In genomic region chr1:201171063-201172036, GRCh38 we compare ENCODE assay signal across 8 cellular contexts. TPM values are rescaled to one million over a fixed set of nuclear protein-coding genes. Genes with fewer than 3 reads are reported as not detected.
DNase-seq lines count a peak whose midpoint lies in the region; ATAC-seq and TF ChIP-seq lines count a peak whose summit lies in the region.

No MANE protein-coding gene starts in this region.

- peak overlapping the region; percentile 57 to 59 for H3K4me3 ChIP-seq in uterus

- TF ChIP-seq POLR2A in uterus (IDR thresholded peaks at IDR 0.05), result no peak

- DNase-seq in AG20443 (ENCODE audit: low spot score), result peak; percentile 57
- DNase-seq in NCI-H82 (lab: John Stamatoyannopoulos, UW), result peak; percentile 95
- DNase-seq in activated T-helper 1 cell treated with Interleukin-2 at 50 U/mL for 16 hours (ENCODE audit: low read depth), result peak; percentile 10
- peak in 1 of 2 donors; percentile 22 for DNase-seq in foreskin keratinocyte
- DNase-seq in omental fat pad (ENCODE audit: low spot score), result no peak
- DNase-seq in uterus, result peak; percentile 31 to 34

- H3K4me1 ChIP-seq in foreskin keratinocyte, result peaks cover 4% of the 10 kb centered on the region
- H3K4me1 ChIP-seq in uterus, result no peaks in the 10 kb centered on the region

- H3K27me3 ChIP-seq in foreskin keratinocyte, result peaks cover 8% of the 10 kb centered on the region
- H3K27me3 ChIP-seq in uterus, result no peaks in the 10 kb centered on the region

- H3K27ac ChIP-seq in foreskin keratinocyte, result no peak overlapping the region
- peak overlapping the region; percentile 75 to 92 for H3K27ac ChIP-seq in uterus

- H3K9me3 ChIP-seq in uterus, result no peaks in the 10 kb centered on the region

- intact Hi-C loops in uterus (cut with DNase I; ENCODE audit: low total_unique reads), result no loop called here

- peak; percentile 44 for TF ChIP-seq CTCF in foreskin keratinocyte (conservative IDR thresholded peaks at IDR 0.05)
- peak in 1 of 3 donors; percentile 14 for TF ChIP-seq CTCF in omental fat pad (IDR thresholded peaks at IDR 0.05)
- peak in 3 of 4 experiments; percentile 15 to 43 (median 32) for TF ChIP-seq CTCF in uterus (IDR thresholded peaks at IDR 0.05)

- no peaks in the 10 kb centered on the region for H3K36me3 ChIP-seq in uterus

- ATAC-seq in GM18907 (IDR thresholded peaks at IDR 0.05; ENCODE audit: unreplicated experiment) (peak; percentile 47), HG03103 (IDR thresholded peaks at IDR 0.05; ENCODE audit: low read depth, unreplicated experiment) (peak; percentile 33), foreskin keratinocyte (peak; percentile 33), omental fat pad (ENCODE audit: low FRiP score) (peak; percentile 61)

RNA-seq across cellular contexts. Expression of gene TMEM9, which starts 17.1 kb away (rescaled TPM):
- 35.2 and 48.1 TPM in 2 replicates for total RNA-seq in foreskin keratinocyte
- polyA plus RNA-seq in foreskin keratinocyte, result 52.1 and 71.2 TPM in 2 replicates
- total RNA-seq in omental fat pad, result 10 to 100 TPM; 26.2 to 53.8 (median 45.7) TPM
- total RNA-seq in uterus, result 100 to 1,000 TPM in 3 of 4 donors, 10 to 100 TPM in 1; 73.6 to 163 (median 117) TPM

RNA-seq across cellular contexts. Expression of gene IGFN1, which starts 19.3 kb away (rescaled TPM):
- total RNA-seq in foreskin keratinocyte, result not detected in 2 replicates
- not detected in 2 replicates for polyA plus RNA-seq in foreskin keratinocyte
- under 1 TPM in 1 of 4 donors, not detected in 3; 0.12 TPM for total RNA-seq in omental fat pad
- total RNA-seq in uterus, result 1 to 10 TPM in 2 of 4 donors, under 1 TPM in 1, not detected in 1; 0.51 to 5.4 (median 2.1) TPM

RNA-seq across cellular contexts. Expression of gene ASCL5, which starts 44.4 kb away (rescaled TPM):
- total RNA-seq in foreskin keratinocyte (not detected in 2 replicates), omental fat pad (not detected), uterus (not detected)
- polyA plus RNA-seq in foreskin keratinocyte, result 0.04 TPM in 1 of 2 replicates, not detected in the other

RNA-seq across cellular contexts. Expression of gene CACNA1S, which starts 59.1 kb away (rescaled TPM):
- not detected in 2 replicates for total RNA-seq in foreskin keratinocyte
- polyA plus RNA-seq in foreskin keratinocyte, result not detected in 2 replicates
- not detected for total RNA-seq in omental fat pad
- under 1 TPM in 1 of 4 donors, not detected in 3; 0.07 TPM for total RNA-seq in uterus
